In the genomic region with DNA sequence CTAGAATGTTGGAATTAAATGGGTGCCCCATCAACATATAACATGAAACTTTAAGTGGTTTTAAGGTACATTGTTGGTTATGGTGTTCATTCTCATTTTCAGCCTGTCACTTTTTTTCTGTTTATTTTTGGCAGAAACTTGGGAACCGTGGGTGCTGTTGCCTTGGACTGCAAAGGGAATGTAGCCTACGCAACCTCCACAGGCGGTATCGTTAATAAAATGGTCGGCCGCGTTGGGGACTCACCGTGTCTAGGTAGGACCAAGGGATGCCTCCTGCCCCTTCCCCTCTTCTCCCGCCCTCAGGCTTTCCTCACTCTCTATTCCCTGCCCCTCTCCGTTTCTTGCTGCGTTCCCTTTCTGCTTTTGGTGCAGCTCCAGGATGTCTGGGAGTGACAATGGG, we compare ENCODE assay signal across 12 cellular contexts. TPM values are rescaled to one million over a fixed set of nuclear protein-coding genes. Genes with fewer than 3 reads are reported as not detected.
"Had no signal": no experiment of that assay in that cellular context is flagged by ENCODE, and none has a peak within 500 bp of the region (broad histone marks: within the 10 kb centered on the region; RNA-seq: fewer than 3 reads in every experiment).

No MANE protein-coding gene starts in this region.

- ATAC-seq: HCT116, HepG2, K562 had no signal

- DNase-seq: GM23248, GOT3, H7, HFFc6, KG1 had no signal

- H3K4me1 ChIP-seq: HAP-1 had no signal

- H3K4me3 ChIP-seq: GM23248, HAP-1, K562 had no signal

- H3K27ac ChIP-seq: GM23248, HL-60 had no signal

- H3K9me3 ChIP-seq: HAP-1 had no signal

RNA-seq across cellular contexts. Expression of a gene that starts 29.8 kb away (rescaled TPM):
- total RNA-seq: GM23248, H4, H7, HepG2, HFFc6, HT1080 had no signal
